In genomic region chr9:86958203-86958602, GRCh38 we compare ENCODE assay signal across 33 cellular contexts. TPM values are rescaled to one million over a fixed set of nuclear protein-coding genes. Genes with fewer than 3 reads are reported as not detected.
DNase-seq lines count a peak whose midpoint lies in the region; ATAC-seq, FAIRE-seq and TF ChIP-seq lines count a peak whose summit lies in the region.
"Had no signal": no experiment of that assay in that cellular context is flagged by ENCODE, and none has a peak within 500 bp of the region (broad histone marks: within the 10 kb centered on the region; RNA-seq: fewer than 3 reads in every experiment).

No MANE protein-coding gene starts in this region.

- H3K4me2 ChIP-seq in SK-N-SH (no peak overlapping the region), K562 (ENCODE audit: insufficient read depth, low read length) (no peak overlapping the region)
- H3K4me2 ChIP-seq: A549; BLaER1; BLaER1 treated with 17β-estradiol and CSF1 and Interleukin-3, amounts not matched to agents 10 nM and 100 nM had no signal

- FAIRE-seq in K562 (lab: Jason Lieb, UNC) = no peak
- FAIRE-seq: A204.1, A549, D721Med had no signal

- H3K79me2 ChIP-seq in SK-N-SH (ENCODE audit: insufficient read depth) (no peaks in the 10 kb centered on the region), K562 (ENCODE audit: control insufficient read depth, insufficient read depth, low read length) (no peaks in the 10 kb centered on the region)

- H3K9me3 ChIP-seq in SK-N-SH (no peaks in the 10 kb centered on the region), K562 (replicated peaks; ENCODE audit: control insufficient read depth, insufficient read depth, low read depth, low read length) (no peaks in the 10 kb centered on the region)
- H3K9me3 ChIP-seq: A549; BE2C; BLaER1; BLaER1 treated with 17β-estradiol and CSF1 and Interleukin-3, amounts not matched to agents 10 nM and 100 nM; Caco-2 had no signal

- H3K36me3 ChIP-seq in SK-N-SH (replicated peaks in 1 of 2; ENCODE audit: control insufficient read depth in 1 of 2, insufficient read depth in 2 of 2, low read length in 1 of 2) (no peaks in the 10 kb centered on the region), K562 (ENCODE audit: control insufficient read depth, insufficient read depth, low read length) (no peaks in the 10 kb centered on the region), H7 (replicated peaks; ENCODE audit: control insufficient read depth, insufficient read depth, low read length) (no peaks in the 10 kb centered on the region)
- H3K36me3 ChIP-seq: BE2C; BLaER1; BLaER1 treated with 17β-estradiol and CSF1 and Interleukin-3, amounts not matched to agents 10 nM and 100 nM had no signal

- H3K27me3 ChIP-seq in SK-N-SH (ENCODE audit: insufficient read depth) = no peaks in the 10 kb centered on the region
- H3K27me3 ChIP-seq in K562 (ENCODE audit: control insufficient read depth in 2 of 2, insufficient read depth in 2 of 2, low read length in 2 of 2) = no peaks in the 10 kb centered on the region; a peak in 1 of 5 replicates
- H3K27me3 ChIP-seq in H7 (ENCODE audit: control insufficient read depth, insufficient read depth, low read length) = no peaks in the 10 kb centered on the region
- H3K27me3 ChIP-seq: BLaER1; BLaER1 treated with 17β-estradiol and CSF1 and Interleukin-3, amounts not matched to agents 10 nM and 100 nM had no signal

- POLR2A ChIA-PET in SK-N-SH (lab: Yijun Ruan, JAX) (no interaction called here), K562 (lab: Yijun Ruan, JAX) (interaction anchor here (1.2 kb wide), 1 partner anchor 10 kb away, joined by 3 read pairs; no protein-coding TSS in a partner anchor)

- TF ChIP-seq EP300 in SK-N-SH (IDR thresholded peaks at IDR 0.05; ENCODE audit: borderline replicate concordance in 1 of 2, low read depth in 1 of 2, low read length in 1 of 2) (no peak), K562 (IDR thresholded peaks at IDR 0.05; ENCODE audit: low read length) (no peak)

- ATAC-seq in SK-N-SH treated with all-trans-retinoic acid at 6 μM for 48 hours (no peak), K562 (no peak), GM19351 (IDR thresholded peaks at IDR 0.05; ENCODE audit: unreplicated experiment) (no peak)
- ATAC-seq: A549; CD8-positive, alpha-beta T cell had no signal

- TF ChIP-seq RAD21 in SK-N-SH (IDR thresholded peaks at IDR 0.05; ENCODE audit: low read length) = no peak
- TF ChIP-seq RAD21 in K562 (CRISPR knock-in tag; conservative IDR thresholded peaks at IDR 0.05 in 1 of 2, IDR thresholded peaks at IDR 0.05 in 1 of 2) = no peak

- in situ Hi-C loops in K562 (cut with MboI) = no loop called here

- no peak for TF ChIP-seq POLR2A in K562 (conservative IDR thresholded peaks at IDR 0.05)

- CTCF ChIA-PET in SK-N-SH (lab: Yijun Ruan, JAX) = interaction anchor here (3.2 kb wide), 1 partner anchor 10 kb away, joined by 11 read pairs; no protein-coding TSS in a partner anchor
- CTCF ChIA-PET in K562 (lab: Yijun Ruan, JAX; ENCODE audit: low intra/inter-chr PET ratio) = no interaction called here

- H3K9ac ChIP-seq in SK-N-SH (no peak overlapping the region), K562 (ENCODE audit: insufficient read depth in 1 of 2, low read depth in 2 of 2, low read length in 2 of 2) (no peak overlapping the region)
- H3K9ac ChIP-seq: BLaER1; BLaER1 treated with 17β-estradiol and CSF1 and Interleukin-3, amounts not matched to agents 10 nM and 100 nM had no signal

- no TSS peak for BruUV-seq in K562 (replicated peaks; lab: Mats Ljungman, UMichigan)

- 55% methylated on average over 1 of the region's 1 CpG for WGBS in SK-N-SH (ENCODE audit: low lambda C conversion rate)
- 7% methylated on average over 1 of the region's 1 CpG for WGBS in K562 (ENCODE audit: insufficient coverage, low coverage, missing lambda C conversion rate)

- H3K27ac ChIP-seq in SK-N-SH (ENCODE audit: low read depth in 2 of 2, low read length in 1 of 2) = no peak overlapping the region
- H3K27ac ChIP-seq in K562 (ENCODE audit: extremely low read depth, low read depth, low read length) = no peak overlapping the region
- H3K27ac ChIP-seq: 22Rv1; A549; BLaER1; BLaER1 treated with 17β-estradiol and CSF1 and Interleukin-3, amounts not matched to agents 10 nM and 100 nM; C4-2B had no signal

- H3F3A ChIP-seq in SK-N-SH (replicated peaks; ENCODE audit: insufficient read depth) = no peaks in the 10 kb centered on the region

- no peaks in the 10 kb centered on the region for H4K20me1 ChIP-seq in SK-N-SH (ENCODE audit: insufficient read depth)
- no peaks in the 10 kb centered on the region for H4K20me1 ChIP-seq in K562 (replicated peaks; ENCODE audit: control insufficient read depth, insufficient read depth, low read length)
- H4K20me1 ChIP-seq: BLaER1; BLaER1 treated with 17β-estradiol and CSF1 and Interleukin-3, amounts not matched to agents 10 nM and 100 nM had no signal

- H2AFZ ChIP-seq in SK-N-SH (ENCODE audit: low read depth) = no peak overlapping the region
- H2AFZ ChIP-seq in K562 (ENCODE audit: low read depth, low read length) = no peak overlapping the region

- no peak overlapping the region for H3K4me3 ChIP-seq in SK-N-SH (ENCODE audit: low read depth in 2 of 2, low read length in 1 of 2)
- no peak overlapping the region for H3K4me3 ChIP-seq in K562
- no peak overlapping the region for H3K4me3 ChIP-seq in H7 (ENCODE audit: insufficient read depth, low read depth, low read length)
- H3K4me3 ChIP-seq: A549; BLaER1; BLaER1 treated with 17β-estradiol and CSF1 and Interleukin-3, amounts not matched to agents 10 nM and 100 nM had no signal

- no peaks in the 10 kb centered on the region for H3K9me1 ChIP-seq in K562 (ENCODE audit: control insufficient read depth, insufficient read depth, low read length)

- H3K4me1 ChIP-seq in SK-N-SH (ENCODE audit: control insufficient read depth in 1 of 2, insufficient read depth in 2 of 2, low read depth in 1 of 2, low read length in 1 of 2) (peaks cover 0 to 3% of the 10 kb centered on the region in 2 experiments; a peak in 1 of 4 replicates), K562 (replicated peaks in 1 of 2; ENCODE audit: control insufficient read depth in 2 of 2, insufficient read depth in 2 of 2, low read length in 2 of 2) (no peaks in the 10 kb centered on the region; a peak in 1 of 5 replicates)
- H3K4me1 ChIP-seq: A549, Caco-2 had no signal

- intact Hi-C loops in K562 (cut with micrococcal nuclease) = no loop called here

- DNase-seq in SK-N-SH (no peak), K562 (ENCODE audit: extremely low read depth in 1 of 4, low spot score in 3 of 4) (no peak), H7 (no peak), NCI-H2227 treated with DMSO at 0.1 percent for 48 hours (lab: John Stamatoyannopoulos, UW) (no peak)
- DNase-seq: 8988T; ACHN; AML-193; BE2C; C1 segment of cervical spinal cord; Caco-2; Calu3; CD4-positive, alpha-beta memory T cell; CD4-positive, alpha-beta T cell; CD4-positive, CD25-positive, alpha-beta regulatory T cell; CD8-positive, alpha-beta memory T cell; CD8-positive, alpha-beta T cell; COR-L47; DMS 273 treated with DMSO at 0.1 percent for 48 hours; DMS153; DMS53; DMS79; DMS79 treated with DMSO at 0.1 percent for 48 hours; DND-41; EL had no signal

- H3K9me2 ChIP-seq in SK-N-SH = no peaks in the 10 kb centered on the region

- TF ChIP-seq CTCF in SK-N-SH (IDR thresholded peaks at IDR 0.05) (no peak), K562 (IDR thresholded peaks at IDR 0.05 in 2 of 3, conservative IDR thresholded peaks at IDR 0.05 in 1 of 3; ENCODE audit: insufficient read depth in 2 of 3, low read depth in 1 of 3, low read length in 3 of 3) (no peak)

TF ChIP-seq in SK-N-SH, 30 proteins besides CTCF, POLR2A, EP300 and RAD21:
- TF ChIP-seq TEAD4 (IDR thresholded peaks at IDR 0.05; ENCODE audit: borderline replicate concordance, insufficient read depth) (no peak), NFIC (IDR thresholded peaks at IDR 0.05; ENCODE audit: borderline replicate concordance) (peak; percentile 58; the same call in 1 of the 2 replicates), YY1 (IDR thresholded peaks at IDR 0.05; ENCODE audit: low read depth) (no peak)
TF ChIP-seq in SK-N-SH: peak in this region for 1.

TF ChIP-seq in SK-N-SH treated with all-trans-retinoic acid at 6 μM for 48 hours, 23 proteins besides CTCF, POLR2A, EP300 and RAD21:
- TF ChIP-seq ISL1 (CRISPR knock-in tag; IDR thresholded peaks at IDR 0.05) (peak; percentile 67), ZFP30 (CRISPR knock-in tag; IDR thresholded peaks at IDR 0.05) (no peak)
TF ChIP-seq in SK-N-SH treated with all-trans-retinoic acid at 6 μM for 48 hours: peak in this region for 1.

RNA-seq across cellular contexts. Expression of gene GAS1, which starts 10.9 kb away (rescaled TPM):
- polyA plus RNA-seq in SK-N-SH (2012; rRNA removed) (37.8 and 38.9 TPM in 2 replicates), K562 (2011; rRNA removed) (not detected in 2 replicates), K562 (2014; fragmentation: Illumina TruSeq; extraction: Trizol) (not detected in 2 replicates), K562 (2014; fragmentation: Nextera tagmentation; extraction: Ambion mirVana) (not detected), K562 (2014; rRNA removed) (not detected in 2 replicates)
- 31.7 and 34.2 TPM in 2 replicates for polyA plus RNA-seq in SK-N-SH (2012; cell fraction: cytosol; rRNA removed)
- polyA plus RNA-seq in SK-N-SH (2012; cell fraction: nucleus; rRNA removed) = 34.5 and 40.1 TPM in 2 replicates
- not detected in 2 replicates for total RNA-seq in K562 (2011; cell fraction: chromatin; rRNA removed; ENCODE audit: low replicate concordance)
- total RNA-seq in K562 (2011; cell fraction: nucleolus; rRNA removed) = not detected in 2 replicates
- total RNA-seq in K562 (2011; cell fraction: nucleoplasm; rRNA removed) = not detected in 2 replicates
- total RNA-seq in K562 (2014; rRNA removed) (0.08 and 0.09 TPM in 2 replicates), K562 (2014; rRNA removed; fragmentation: Illumina TruSeq; extraction: Trizol) (not detected in 2 replicates), K562 (2015; rRNA removed; fragmentation: Illumina TruSeq; extraction: Trizol) (not detected in 2 replicates), K562 (2021) (0.07 TPM in 1 of 2 replicates, not detected in the other)
- polyA plus RNA-seq in K562 (2011; cell fraction: cytosol; rRNA removed) = 0.01 and 0.04 TPM in 2 replicates
- 0.06 TPM in 1 of 2 replicates, not detected in the other for polyA plus RNA-seq in K562 (2011; cell fraction: nucleus; rRNA removed)
- 0.03 TPM in 2 replicates for polyA plus RNA-seq in K562 (2012)
- not detected in 2 replicates for polyA minus RNA-seq in K562 (2011; rRNA and poly(A)+ RNA removed)
- polyA minus RNA-seq in K562 (2011; cell fraction: cytosol; rRNA and poly(A)+ RNA removed) = 0.57 and 0.64 TPM in 2 replicates
- 0.11 and 0.13 TPM in 2 replicates for polyA minus RNA-seq in K562 (2011; cell fraction: nucleus; rRNA and poly(A)+ RNA removed)
- total RNA-seq in H7 (2014; rRNA removed; shearing (Covaris generic)) = 3.6 and 6.7 TPM in 2 replicates

Comparison
In these comparisons a context has a peak if more than half of its experiments do, and no peak if none do; other contexts are left out.
1. Of the 27 proteins assayed by ChIP-seq in both K562 and SK-N-SH: peak only in K562: none; only in SK-N-SH: none; in both: NFIC; in neither: 26.